In genomic region chr6:20211941-20212391, GRCh38 we compare ENCODE assay signal across 8 cellular contexts. TPM values are rescaled to one million over a fixed set of nuclear protein-coding genes. Genes with fewer than 3 reads are reported as not detected.
DNase-seq lines count a peak whose midpoint lies in the region; ATAC-seq and TF ChIP-seq lines count a peak whose summit lies in the region.

No MANE protein-coding gene starts in this region.

- peaks cover 9% of the 10 kb centered on the region for H3K4me1 ChIP-seq in PC-9 (replicated peaks; ENCODE audit: insufficient read depth)
- peaks cover 23% of the 10 kb centered on the region for H3K4me1 ChIP-seq in colonic mucosa
- peaks cover 15 to 25% of the 10 kb centered on the region in 2 donors for H3K4me1 ChIP-seq in thoracic aorta (ENCODE audit: control insufficient read depth in 1 of 2, low read depth in 2 of 2)

- H3K27ac Mint-ChIP-seq in memory B cell, result no peak overlapping the region

- CTCF ChIA-PET in PC-9 (lab: Charles Lee), result interaction anchor here (0.6 to 0.7 kb wide), 3 partner anchors 93 to 1618 kb away, joined by 3 to 5 read pairs (median 4); no protein-coding TSS in a partner anchor

- H3K4me3 Mint-ChIP-seq in memory B cell, result peak overlapping the region; percentile 87

- peaks cover 4% of the 10 kb centered on the region for H3K27me3 Mint-ChIP-seq in memory B cell

- DNase-seq in stimulated activated CD4-positive, alpha-beta T cell treated with anti-CD3 and anti-CD28 coated beads, Interleukin-4, amount 100 ng/mL, for 24 hours, result peak; percentile 44
- DNase-seq in stimulated activated CD4-positive, alpha-beta T cell treated with anti-CD3 and anti-CD28 coated beads, Interleukin-2, amount 100 ng/mL, for 48 hours, result no peak
- DNase-seq in PC-9 (no peak), colonic mucosa (peak; percentile 60), memory B cell (ENCODE audit: low spot score in 2 of 2) (peak in 1 of 2 donors; percentile 21), thoracic aorta (ENCODE audit: low spot score) (no peak), middle frontal gyrus (ENCODE audit: extremely low spot score, low spot score) (no peak)

- peaks cover 21% of the 10 kb centered on the region for H3K4me1 Mint-ChIP-seq in memory B cell

- intact Hi-C loops in PC-9 (cut with micrococcal nuclease; ENCODE audit: unreplicated experiment) (loop anchor here (1.0 to 5.0 kb wide), 7 partner anchors 25 to 315 kb away; partner anchors contain the start of gene E2F3), colonic mucosa (cut with DNase I) (loop anchor here (10.0 kb wide), 1 partner anchor 87 kb away; no protein-coding TSS in a partner anchor)

- BruUV-seq in PC-9 (replicated peaks; lab: Mats Ljungman, UMichigan), result no TSS peak

- H3K36me3 ChIP-seq in PC-9 (ENCODE audit: low read depth) (no peaks in the 10 kb centered on the region), colonic mucosa (no peaks in the 10 kb centered on the region), thoracic aorta (no peaks in the 10 kb centered on the region)

- H3K9me3 Mint-ChIP-seq in memory B cell, result no peaks in the 10 kb centered on the region

- H2AFZ ChIP-seq in PC-9, result peak overlapping the region; percentile 95

- H3K4me3 ChIP-seq in PC-9, result peak overlapping the region; percentile 83
- peak overlapping the region; percentile 75 for H3K4me3 ChIP-seq in colonic mucosa
- peak overlapping the region; percentile 77 for H3K4me3 ChIP-seq in thoracic aorta

- peak; percentile 16 for ATAC-seq in HG03103 (IDR thresholded peaks at IDR 0.05; ENCODE audit: low read depth, unreplicated experiment)
- peak; percentile 25 for ATAC-seq in memory B cell (ENCODE audit: low read depth)
- ATAC-seq in thoracic aorta (ENCODE audit: insufficient number of reproducible peaks, low FRiP score, low read depth), result peak; percentile 30

- H3K9me3 ChIP-seq in PC-9 (ENCODE audit: insufficient read depth, low read depth) (no peaks in the 10 kb centered on the region), colonic mucosa (no peaks in the 10 kb centered on the region), thoracic aorta (no peaks in the 10 kb centered on the region)

- peaks cover 1% of the 10 kb centered on the region for H3K36me3 Mint-ChIP-seq in memory B cell

- H3K27ac ChIP-seq in PC-9, result peak overlapping the region; percentile 23; the same call in 1 of the 2 replicates
- peak overlapping the region; percentile 96 for H3K27ac ChIP-seq in colonic mucosa
- peak overlapping the region; percentile 82 to 89 for H3K27ac ChIP-seq in thoracic aorta

- H3K9me2 ChIP-seq in PC-9 (ENCODE audit: insufficient read depth), result no peaks in the 10 kb centered on the region

- peak overlapping the region; percentile 85 for H3K4me2 ChIP-seq in PC-9

- H3K27me3 ChIP-seq in PC-9 (ENCODE audit: insufficient read depth, low read depth) (no peaks in the 10 kb centered on the region), colonic mucosa (no peaks in the 10 kb centered on the region), thoracic aorta (replicated peaks; ENCODE audit: insufficient read depth) (no peaks in the 10 kb centered on the region)

- H3K9ac ChIP-seq in colonic mucosa (ENCODE audit: low read depth in 2 of 2, low read length in 2 of 2), result peak overlapping the region; percentile 93 to 95

- H4K20me1 ChIP-seq in PC-9 (ENCODE audit: insufficient read depth), result no peaks in the 10 kb centered on the region

- TF ChIP-seq CTCF in PC-9 (conservative IDR thresholded peaks at IDR 0.05) (no peak), colonic mucosa (IDR thresholded peaks at IDR 0.05) (no peak), thoracic aorta (IDR thresholded peaks at IDR 0.05) (no peak)

- no peaks in the 10 kb centered on the region for H3K79me2 ChIP-seq in PC-9 (ENCODE audit: low read depth)

- POLR2A ChIA-PET in PC-9 (lab: Charles Lee; ENCODE audit: unreplicated experiment), result interaction anchor here (0.6 kb wide), 2 partner anchors 26 to 352 kb away, joined by 3 to 5 read pairs; no protein-coding TSS in a partner anchor

- H3F3A ChIP-seq in PC-9 (ENCODE audit: insufficient read depth, low read depth), result peaks cover 17% of the 10 kb centered on the region; the same call in 1 of the 2 replicates

RNA-seq across cellular contexts. Expression of gene MBOAT1, which starts 0.3 kb away (rescaled TPM):
- total RNA-seq in PC-9 (2021), result 19.7 and 22.0 TPM in 2 replicates
- total RNA-seq in colonic mucosa, result 10 to 100 TPM; 45.7 to 54.1 TPM
- total RNA-seq in thoracic aorta, result 1 to 10 TPM; 5.5 to 6.8 TPM

Comparison
In these comparisons a context has a peak if more than half of its experiments do, and no peak if none do; other contexts are left out.
1. DNase-seq: peak in stimulated activated CD4-positive, alpha-beta T cell treated with anti-CD3 and anti-CD28 coated beads, Interleukin-4, amount 100 ng/mL, for 24 hours (single experiment) and colonic mucosa (single experiment); none in stimulated activated CD4-positive, alpha-beta T cell treated with anti-CD3 and anti-CD28 coated beads, Interleukin-2, amount 100 ng/mL, for 48 hours (0 of 2), PC-9 (0 of 2), thoracic aorta (single experiment) and middle frontal gyrus (single experiment).
2. H3K27ac ChIP-seq: peak in every context shown above with its lines; median percentile 96 in colonic mucosa; 86 in thoracic aorta; 23 in PC-9.
3. Peak in every context shown above with its lines, with median percentiles within 50 percentile points of each other: ATAC-seq and H3K4me3 ChIP-seq.